14 cellular contexts compared by ENCODE assay signal in the genomic region with DNA sequence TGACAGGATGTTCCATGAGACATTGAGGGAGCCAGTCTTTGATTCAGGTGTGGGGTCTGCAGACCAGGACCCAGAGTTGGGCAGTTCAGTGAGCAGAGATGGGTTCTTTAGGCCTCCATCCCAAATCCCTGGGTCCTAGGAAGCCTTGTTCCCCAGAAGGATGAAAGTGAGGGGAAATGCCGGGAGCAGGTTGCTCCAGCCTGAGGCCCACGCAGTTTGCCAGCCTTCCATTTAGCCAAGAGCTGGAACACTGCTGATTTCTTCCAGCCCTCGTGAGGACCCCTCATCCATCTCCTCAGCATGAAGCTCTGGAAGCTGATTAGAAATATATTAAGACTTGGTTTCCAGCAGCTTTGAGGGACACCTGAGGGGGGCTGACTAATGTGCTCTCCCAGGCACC.
"Had no signal": no experiment of that assay in that cellular context is flagged by ENCODE, and none has a peak within 500 bp of the region (broad histone marks: within the 10 kb centered on the region; RNA-seq: fewer than 3 reads in every experiment).

No MANE protein-coding gene starts in this region.

- DNase-seq: activated CD4-positive, alpha-beta T cell treated with anti-CD3 and anti-CD28 coated beads, Interleukin-2, amount 10 ng/mL, durations not matched to agents 7 days and 5 days; amniotic stem cell; brain microvascular endothelial cell; effector memory CD4-positive, alpha-beta T cell; heart right ventricle; naive thymus-derived CD8-positive, alpha-beta T cell; ovary; stimulated activated CD4-positive, alpha-beta T cell treated with anti-CD3 and anti-CD28 coated beads, Interleukin-1b, Interleukin-23, amount 100 ng/mL, for 48 hours had no signal

- H3K4me1 Mint-ChIP-seq: activated CD4-positive, alpha-beta T cell treated with anti-CD3 and anti-CD28 coated beads, Interleukin-2, amount 10 ng/mL, durations not matched to agents 7 days and 5 days; central memory CD8-positive, alpha-beta T cell; naive thymus-derived CD8-positive, alpha-beta T cell had no signal

- H3K27ac Mint-ChIP-seq: activated CD4-positive, alpha-beta T cell treated with anti-CD3 and anti-CD28 coated beads, Interleukin-2, amount 10 ng/mL, durations not matched to agents 7 days and 5 days; activated naive CD8-positive, alpha-beta T cell; T-helper 1 cell treated with Interleukin-12 subunit alpha and Interleukin-12 subunit beta and Interleukin-4 antibody, amounts not matched to agents 30 μg/mL and 1 μg/mL, for 36 hours had no signal

- H3K9me3 Mint-ChIP-seq: activated CD4-positive, alpha-beta T cell treated with anti-CD3 and anti-CD28 coated beads, Interleukin-2, amount 10 ng/mL, durations not matched to agents 7 days and 5 days; central memory CD8-positive, alpha-beta T cell; naive thymus-derived CD8-positive, alpha-beta T cell; T-helper 1 cell treated with Interleukin-12 subunit alpha and Interleukin-12 subunit beta and Interleukin-4 antibody, amounts not matched to agents 30 μg/mL and 1 μg/mL, for 36 hours had no signal

- ATAC-seq: activated CD4-positive, CD25-positive, alpha-beta regulatory T cell treated with anti-CD3 and anti-CD28 coated beads, Interleukin-2, amount 50 U/mL, for 24 hours; gastroesophageal sphincter; heart right ventricle; naive thymus-derived CD8-positive, alpha-beta T cell had no signal

- H3K36me3 Mint-ChIP-seq: activated naive CD8-positive, alpha-beta T cell; naive thymus-derived CD8-positive, alpha-beta T cell had no signal

- H3K4me3 Mint-ChIP-seq: activated CD4-positive, alpha-beta T cell treated with anti-CD3 and anti-CD28 coated beads, Interleukin-2, amount 10 ng/mL, durations not matched to agents 7 days and 5 days; activated naive CD8-positive, alpha-beta T cell; central memory CD8-positive, alpha-beta T cell; naive thymus-derived CD8-positive, alpha-beta T cell; T-helper 1 cell treated with Interleukin-12 subunit alpha and Interleukin-12 subunit beta and Interleukin-4 antibody, amounts not matched to agents 30 μg/mL and 1 μg/mL, for 36 hours had no signal

- H3K27ac ChIP-seq: brain microvascular endothelial cell, heart right ventricle, ovary, SJSA1 had no signal

- H3K27me3 Mint-ChIP-seq: activated CD4-positive, alpha-beta T cell treated with anti-CD3 and anti-CD28 coated beads, Interleukin-2, amount 10 ng/mL, durations not matched to agents 7 days and 5 days had no signal
